Comparison of ENCODE assay signal across 9 cellular contexts in genomic region chr11:46896719-46897406, GRCh38. TPM values are rescaled to one million over a fixed set of nuclear protein-coding genes. Genes with fewer than 3 reads are reported as not detected.
DNase-seq lines count a peak whose midpoint lies in the region; ATAC-seq and TF ChIP-seq lines count a peak whose summit lies in the region.
"Had no signal": no experiment of that assay in that cellular context is flagged by ENCODE, and none has a peak within 500 bp of the region (broad histone marks: within the 10 kb centered on the region; RNA-seq: fewer than 3 reads in every experiment).

No MANE protein-coding gene starts in this region.

- no peaks in the 10 kb centered on the region for H3K9me3 ChIP-seq in T-helper 17 cell (ENCODE audit: control insufficient read depth, low read length, poor library complexity, severe bottlenecking)
- no peaks in the 10 kb centered on the region for H3K9me3 ChIP-seq in left lung
- no peaks in the 10 kb centered on the region for H3K9me3 ChIP-seq in gastrocnemius medialis

- no peaks in the 10 kb centered on the region for H3K4me1 ChIP-seq in left lung
- H3K4me1 ChIP-seq in gastrocnemius medialis = peaks cover 6 to 12% of the 10 kb centered on the region in 2 donors

- H3K27me3 ChIP-seq in left lung (no peaks in the 10 kb centered on the region), gastrocnemius medialis (no peaks in the 10 kb centered on the region)

- POLR2A ChIA-PET in activated CD4-positive, alpha-beta T cell treated with anti-CD3 and anti-CD28 coated beads for 36 hours (lab: Charles Lee) = no interaction called here

- no peaks in the 10 kb centered on the region for H3K27me3 Mint-ChIP-seq in activated CD4-positive, alpha-beta T cell treated with anti-CD3 and anti-CD28 coated beads for 36 hours
- no peaks in the 10 kb centered on the region for H3K27me3 Mint-ChIP-seq in T-helper 17 cell
- no peaks in the 10 kb centered on the region for H3K27me3 Mint-ChIP-seq in T-helper 2 cell treated with Interferon-gamma antibody and Interleukin-4, amounts not matched to agents 5 μg/mL and 100 μg/mL, for 36 hours (ENCODE audit: low read depth)
- H3K27me3 Mint-ChIP-seq: naive B cell had no signal

- H3K4me3 Mint-ChIP-seq in activated CD4-positive, alpha-beta T cell treated with anti-CD3 and anti-CD28 coated beads for 36 hours = no peak overlapping the region
- no peak overlapping the region for H3K4me3 Mint-ChIP-seq in T-helper 17 cell
- H3K4me3 Mint-ChIP-seq in T-helper 2 cell treated with Interferon-gamma antibody and Interleukin-4, amounts not matched to agents 5 μg/mL and 100 μg/mL, for 36 hours = no peak overlapping the region
- H3K4me3 Mint-ChIP-seq: naive B cell had no signal

- H3K27ac ChIP-seq in left lung (no peak overlapping the region), gastrocnemius medialis (no peak overlapping the region)

- H3K4me3 ChIP-seq in left lung = no peak overlapping the region
- no peak overlapping the region for H3K4me3 ChIP-seq in gastrocnemius medialis

- CTCF ChIA-PET in activated CD4-positive, alpha-beta T cell treated with anti-CD3 and anti-CD28 coated beads for 36 hours (lab: Charles Lee) = interaction anchor here (0.8 to 1.7 kb wide), 3 partner anchors 10 to 508 kb away, joined by 3 to 5 read pairs (median 4); no protein-coding TSS in a partner anchor

- peak in 1 of 2 donors; percentile 12 for TF ChIP-seq CTCF in left lung (IDR thresholded peaks at IDR 0.05)
- TF ChIP-seq CTCF in gastrocnemius medialis (IDR thresholded peaks at IDR 0.05 in 4 of 5, conservative IDR thresholded peaks at IDR 0.05 in 1 of 5) = no peak

- peak; percentile 55 for ATAC-seq in activated CD4-positive, alpha-beta T cell treated with anti-CD3 and anti-CD28 coated beads for 36 hours
- ATAC-seq in T-helper 17 cell (peak; percentile 46), left lung (peak; percentile 30), gastrocnemius medialis (no peak)

- H3K4me1 Mint-ChIP-seq in activated CD4-positive, alpha-beta T cell treated with anti-CD3 and anti-CD28 coated beads for 36 hours = no peaks in the 10 kb centered on the region
- H3K4me1 Mint-ChIP-seq in T-helper 17 cell = no peaks in the 10 kb centered on the region
- H3K4me1 Mint-ChIP-seq in T-helper 2 cell treated with Interferon-gamma antibody and Interleukin-4, amounts not matched to agents 5 μg/mL and 100 μg/mL, for 36 hours (ENCODE audit: low read depth) = no peaks in the 10 kb centered on the region

- in situ Hi-C loops in gastrocnemius medialis (cut with MboI; ENCODE audit: low sequenced_read_pairs in 4 of 4) = loop anchor here in 2 of 4 donors (25.0 kb wide), 1 partner anchor 465 kb away; the partner anchor contains the start of gene MYBPC3 (in 2 of the 2)

- no peak for DNase-seq in activated CD4-positive, alpha-beta T cell treated with anti-CD3 and anti-CD28 coated beads for 36 hours
- no peak for DNase-seq in activated CD4-positive, alpha-beta T cell treated with anti-CD3 and anti-CD28 coated beads for 4 hours
- peak; percentile 50 for DNase-seq in NCI-H1092 (lab: John Stamatoyannopoulos, UW)
- no peak for DNase-seq in T-helper 17 cell
- no peak for DNase-seq in left lung
- DNase-seq in gastrocnemius medialis = no peak
- DNase-seq in hippocampal formation (lab: John Stamatoyannopoulos, UW) = no peak
- DNase-seq in T-helper 2 cell treated with Interferon-gamma antibody and Interleukin-4, amounts not matched to agents 5 μg/mL and 100 μg/mL, for 36 hours (ENCODE audit: low spot score) = no peak
- DNase-seq: naive B cell had no signal

- H3K9me3 Mint-ChIP-seq in activated CD4-positive, alpha-beta T cell treated with anti-CD3 and anti-CD28 coated beads for 36 hours (ENCODE audit: low read depth) = no peaks in the 10 kb centered on the region
- H3K9me3 Mint-ChIP-seq in T-helper 2 cell treated with Interferon-gamma antibody and Interleukin-4, amounts not matched to agents 5 μg/mL and 100 μg/mL, for 36 hours = no peaks in the 10 kb centered on the region

- intact Hi-C loops in activated CD4-positive, alpha-beta T cell treated with anti-CD3 and anti-CD28 coated beads for 36 hours (cut with DNase I, micrococcal nuclease) = no loop called here
- intact Hi-C loops in left lung (cut with DNase I) = no loop called here
- intact Hi-C loops in gastrocnemius medialis (cut with DNase I; ENCODE audit: low total_unique reads) = no loop called here

- TF ChIP-seq POLR2A in gastrocnemius medialis (IDR thresholded peaks at IDR 0.05) = no peak

- no peaks in the 10 kb centered on the region for H3K36me3 Mint-ChIP-seq in activated CD4-positive, alpha-beta T cell treated with anti-CD3 and anti-CD28 coated beads for 36 hours (ENCODE audit: low read depth)
- H3K36me3 Mint-ChIP-seq in T-helper 17 cell (ENCODE audit: low read depth) = no peaks in the 10 kb centered on the region
- no peaks in the 10 kb centered on the region for H3K36me3 Mint-ChIP-seq in T-helper 2 cell treated with Interferon-gamma antibody and Interleukin-4, amounts not matched to agents 5 μg/mL and 100 μg/mL, for 36 hours (ENCODE audit: low read depth)
- H3K36me3 Mint-ChIP-seq: naive B cell had no signal

- H3K36me3 ChIP-seq in left lung = no peaks in the 10 kb centered on the region
- H3K36me3 ChIP-seq in gastrocnemius medialis = peaks cover 0 to 42% of the 10 kb centered on the region in 2 donors

- no peak overlapping the region for H3K27ac Mint-ChIP-seq in activated CD4-positive, alpha-beta T cell treated with anti-CD3 and anti-CD28 coated beads for 36 hours
- no peak overlapping the region for H3K27ac Mint-ChIP-seq in T-helper 17 cell
- H3K27ac Mint-ChIP-seq in T-helper 2 cell treated with Interferon-gamma antibody and Interleukin-4, amounts not matched to agents 5 μg/mL and 100 μg/mL, for 36 hours = no peak overlapping the region
- H3K27ac Mint-ChIP-seq: naive B cell had no signal

RNA-seq across cellular contexts. Expression of gene LRP4, which starts 21.5 kb away (rescaled TPM):
- under 1 TPM; 0.02 to 0.18 TPM for total RNA-seq in activated CD4-positive, alpha-beta T cell treated with anti-CD3 and anti-CD28 coated beads for 36 hours
- total RNA-seq in T-helper 17 cell (not detected), left lung (1 to 10 TPM; 4.9 to 5.0 TPM), gastrocnemius medialis (10 to 100 TPM in 1 of 4 donors, 1 to 10 TPM in 3; 3.9 to 19.0 (median 6.2) TPM)

RNA-seq across cellular contexts. Expression of gene CSTPP1, which starts 39.7 kb away (rescaled TPM):
- total RNA-seq in activated CD4-positive, alpha-beta T cell treated with anti-CD3 and anti-CD28 coated beads for 36 hours = 10 to 100 TPM; 17.9 to 18.6 TPM
- 10 to 100 TPM; 12.2 to 13.8 TPM for total RNA-seq in T-helper 17 cell
- total RNA-seq in left lung = 10 to 100 TPM; 28.7 to 36.4 TPM
- total RNA-seq in gastrocnemius medialis = 1 to 10 TPM; 4.3 to 8.1 (median 6.4) TPM

RNA-seq across cellular contexts. Expression of gene CKAP5, which starts 50.8 kb away (rescaled TPM):
- total RNA-seq in activated CD4-positive, alpha-beta T cell treated with anti-CD3 and anti-CD28 coated beads for 36 hours = 100 to 1,000 TPM; 166 to 183 TPM
- total RNA-seq in T-helper 17 cell (10 to 100 TPM; 33.7 to 39.8 TPM), left lung (10 to 100 TPM; 58.8 to 84.1 TPM), gastrocnemius medialis (10 to 100 TPM; 43.6 to 89.6 (median 65.0) TPM)

Comparison
In these comparisons a context has a peak if more than half of its experiments do, and no peak if none do; other contexts are left out.
1. ATAC-seq: peak in activated CD4-positive, alpha-beta T cell treated with anti-CD3 and anti-CD28 coated beads for 36 hours (single experiment), T-helper 17 cell (single experiment) and left lung (single experiment); none in gastrocnemius medialis (0 of 2).
2. RNA of gene LRP4, which starts 21.5 kb away (total RNA-seq): 3.9 to 19.0 TPM in gastrocnemius medialis and 4.9 to 5.0 TPM in left lung; 0.02 to 0.18 TPM in activated CD4-positive, alpha-beta T cell treated with anti-CD3 and anti-CD28 coated beads for 36 hours and not detected in T-helper 17 cell; every median in the first group is over 4 times any median in the second.